In the genomic region with DNA sequence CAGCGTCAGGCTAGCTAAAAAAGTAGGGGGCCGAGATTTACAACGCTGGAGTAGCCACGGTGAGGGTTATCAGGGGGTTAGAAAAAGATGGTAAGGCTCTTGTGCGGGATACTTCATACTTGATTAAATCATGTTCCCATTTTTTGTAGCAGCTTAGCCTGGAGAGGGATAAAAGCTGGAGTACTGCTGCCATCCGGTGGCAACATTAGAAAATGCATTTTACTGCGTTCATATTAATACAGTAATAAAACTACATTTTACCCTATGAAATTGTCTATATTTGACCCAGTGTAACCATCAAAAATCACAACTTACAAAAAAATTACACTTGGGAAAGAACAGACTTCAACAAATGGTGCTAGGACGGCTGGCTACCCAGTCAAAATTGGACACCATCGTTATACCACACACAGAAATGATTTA, we compare ENCODE assay signal across 8 cellular contexts. TPM values are rescaled to one million over a fixed set of nuclear protein-coding genes. Genes with fewer than 3 reads are reported as not detected.
A peak's percentile ranks its signal among the peaks of the same experiment; 100 is the strongest.
DNase-seq lines count a peak whose midpoint lies in the region; ATAC-seq, FAIRE-seq and TF ChIP-seq lines count a peak whose summit lies in the region.

No MANE protein-coding gene starts in this region.

- H3K9me3 ChIP-seq in HCT116 (ENCODE audit: control insufficient read depth in 1 of 2, insufficient read depth in 1 of 2, low read depth in 1 of 2, low read length in 2 of 2): peaks cover 0 to 6% of the 10 kb centered on the region in 2 experiments; a peak in 2 of 4 replicates
- no peaks in the 10 kb centered on the region for H3K9me3 ChIP-seq in OCI-LY3 (ENCODE audit: insufficient read depth, low read length)
- peaks cover 15% of the 10 kb centered on the region for H3K9me3 ChIP-seq in GM12878 (replicated peaks; ENCODE audit: control insufficient read depth, insufficient read depth, low read length)

- in situ Hi-C loops in GM12878 (cut with MboI): loop anchor here (5.0 kb wide), 1 partner anchor 272 kb away; no protein-coding TSS in a partner anchor

- TF ChIP-seq EP300 in GM12878 (IDR thresholded peaks at IDR 0.05; ENCODE audit: borderline replicate concordance in 1 of 2, control insufficient read depth in 1 of 2, low read depth in 2 of 2, low read length in 2 of 2): no peak

- H3K4me3 ChIP-seq in HCT116 (replicated peaks in 1 of 2; ENCODE audit: low read depth in 1 of 2, low read length in 2 of 2) (no peak overlapping the region), OCI-LY3 (ENCODE audit: low read length) (no peak overlapping the region), GM12878 (no peak overlapping the region)

- intact Hi-C loops in HCT116 (cut with micrococcal nuclease) (loop anchor here (1.0 to 2.0 kb wide), 3 partner anchors 131 to 271 kb away; a partner anchor contains a TSS), GM12878 (cut with micrococcal nuclease; ENCODE audit: unreplicated experiment) (loop anchor here (1.0 kb wide), 2 partner anchors 252 to 271 kb away; no protein-coding TSS in a partner anchor)

- peaks cover 6 to 34% of the 10 kb centered on the region in 2 experiments for H3K36me3 ChIP-seq in HCT116 (ENCODE audit: control insufficient read depth in 1 of 2, insufficient read depth in 2 of 2, low read length in 2 of 2)
- peaks cover 65% of the 10 kb centered on the region for H3K36me3 ChIP-seq in OCI-LY3 (replicated peaks; ENCODE audit: low read depth, low read length)
- H3K36me3 ChIP-seq in GM12878 (ENCODE audit: control insufficient read depth in 2 of 2, insufficient read depth in 2 of 2, low read length in 1 of 2): peaks cover 17 to 21% of the 10 kb centered on the region in 2 experiments

- H3K27ac ChIP-seq in HCT116 (ENCODE audit: low read depth, low read length): no peak overlapping the region
- no peak overlapping the region for H3K27ac ChIP-seq in OCI-LY3 (ENCODE audit: low read length)
- no peak overlapping the region for H3K27ac ChIP-seq in GM12878 (ENCODE audit: control insufficient read depth, insufficient read depth)

- H3K9me3 Mint-ChIP-seq in stimulated activated naive CD8-positive, alpha-beta T cell treated with anti-CD3 and anti-CD28 coated beads, Interleukin-15, amount 100 ng/mL, for 72 hours: peaks cover 6 to 9% of the 10 kb centered on the region in 2 donors

- H3K4me3 Mint-ChIP-seq in stimulated activated naive CD8-positive, alpha-beta T cell treated with anti-CD3 and anti-CD28 coated beads, Interleukin-15, amount 100 ng/mL, for 72 hours: no peak overlapping the region

- H3K79me2 ChIP-seq in HCT116 (ENCODE audit: insufficient read depth, low read length) (peaks cover 3% of the 10 kb centered on the region; the same call in 1 of the 2 replicates), OCI-LY3 (ENCODE audit: low read length) (no peaks in the 10 kb centered on the region), GM12878 (ENCODE audit: control insufficient read depth, insufficient read depth, low read length) (no peaks in the 10 kb centered on the region)

- 70% methylated on average over 9 of the region's 9 CpGs for WGBS in GM12878 (ENCODE audit: insufficient coverage, insufficient replicate concordance, low lambda C conversion rate, missing lambda C conversion rate)

- POLR2A ChIA-PET in HCT116 (lab: Charles Lee): interaction anchor here (0.6 kb wide), 1 partner anchor 306 kb away, joined by 3 read pairs; a partner anchor contains a TSS
- POLR2A ChIA-PET in GM12878 (lab: Charles Lee): no interaction called here

- H3K27ac Mint-ChIP-seq in stimulated activated naive CD8-positive, alpha-beta T cell treated with anti-CD3 and anti-CD28 coated beads, Interleukin-15, amount 100 ng/mL, for 72 hours: no peak overlapping the region

- no peaks in the 10 kb centered on the region for H3K9me2 ChIP-seq in HCT116 (ENCODE audit: insufficient read depth)

- ATAC-seq in HCT116 (peak; percentile 82), GM12878 (peak; percentile 56), HG03097 (IDR thresholded peaks at IDR 0.05; ENCODE audit: low FRiP score, unreplicated experiment) (no peak)
- peak; percentile 49 for ATAC-seq in stimulated activated naive CD8-positive, alpha-beta T cell treated with anti-CD3 and anti-CD28 coated beads, Interleukin-15, amount 100 ng/mL, for 72 hours

- H3K27me3 ChIP-seq in HCT116 (ENCODE audit: insufficient read depth, low read length) (no peaks in the 10 kb centered on the region), OCI-LY3 (ENCODE audit: low read depth, low read length) (no peaks in the 10 kb centered on the region), GM12878 (replicated peaks in 1 of 2; ENCODE audit: control insufficient read depth in 2 of 2, insufficient read depth in 2 of 2, low read length in 1 of 2) (no peaks in the 10 kb centered on the region)

- no peaks in the 10 kb centered on the region for H4K20me1 ChIP-seq in HCT116 (ENCODE audit: insufficient read depth)
- no peaks in the 10 kb centered on the region for H4K20me1 ChIP-seq in OCI-LY3 (ENCODE audit: insufficient read depth, low read length)
- H4K20me1 ChIP-seq in GM12878 (ENCODE audit: control insufficient read depth, insufficient read depth): no peaks in the 10 kb centered on the region

- FAIRE-seq in GM12878 (lab: Jason Lieb, UNC): no peak

- SMC1A ChIA-PET in GM12878 (lab: Charles Lee; ENCODE audit: uncharacterized antibody, unreplicated experiment): interaction anchor here (0.6 to 6.6 kb wide), 14 partner anchors 13 to 571 kb away, joined by 3 to 61 read pairs (median 6); a partner anchor contains a TSS

- RAD21 ChIA-PET in HCT116 (lab: Charles Lee; ENCODE audit: low non-redundant PET in 1 of 2, low total read pairs in 2 of 2, uncharacterized antibody in 2 of 2, unreplicated experiment in 2 of 2): interaction anchor here in 1 of 2 experiments (1.8 kb wide), 1 partner anchor 252 kb away, joined by 6 read pairs; no protein-coding TSS in a partner anchor
- RAD21 ChIA-PET in GM12878 (lab: Charles Lee; ENCODE audit: unreplicated experiment): interaction anchor here (0.6 to 2.2 kb wide), 17 partner anchors 9 to 681 kb away, joined by 3 to 27 read pairs (median 4); a partner anchor contains a TSS

- TF ChIP-seq RAD21 in HCT116 (IDR thresholded peaks at IDR 0.05; ENCODE audit: low read depth) (peak; percentile 94), GM12878 (IDR thresholded peaks at IDR 0.05; ENCODE audit: insufficient read depth, low read depth, low read length) (peak; percentile 83)

- no peaks in the 10 kb centered on the region for H3K4me1 Mint-ChIP-seq in stimulated activated naive CD8-positive, alpha-beta T cell treated with anti-CD3 and anti-CD28 coated beads, Interleukin-15, amount 100 ng/mL, for 72 hours

- H3K27me3 Mint-ChIP-seq in stimulated activated naive CD8-positive, alpha-beta T cell treated with anti-CD3 and anti-CD28 coated beads, Interleukin-15, amount 100 ng/mL, for 72 hours: no peaks in the 10 kb centered on the region

- H3K9ac ChIP-seq in HCT116 (ENCODE audit: low read length): no peak overlapping the region
- no peak overlapping the region for H3K9ac ChIP-seq in OCI-LY3 (ENCODE audit: low read length)
- H3K9ac ChIP-seq in GM12878 (ENCODE audit: control insufficient read depth, insufficient read depth, low read length): no peak overlapping the region

- peak; percentile 17 for DNase-seq in CMK (ENCODE audit: low read depth)
- DNase-seq in HCT116 (ENCODE audit: low read depth, low spot score): no peak
- DNase-seq in GM12878 (ENCODE audit: low read depth, low spot score): no peak
- DNase-seq in inferior parietal cortex (ENCODE audit: extremely low spot score): peak; percentile 73
- peak in 1 of 2 donors; percentile 20 for DNase-seq in stimulated activated naive CD8-positive, alpha-beta T cell treated with anti-CD3 and anti-CD28 coated beads, Interleukin-15, amount 100 ng/mL, for 72 hours
- no peak for DNase-seq in putamen (ENCODE audit: low spot score)

- TF ChIP-seq POLR2A in HCT116 (IDR thresholded peaks at IDR 0.05; ENCODE audit: borderline replicate concordance, extremely low read depth, insufficient read depth, insufficient read length): no peak
- TF ChIP-seq POLR2A in GM12878 (IDR thresholded peaks at IDR 0.05; ENCODE audit: low read depth, low read length): no peak

- no peak overlapping the region for H3K4me2 ChIP-seq in HCT116 (ENCODE audit: low read length)
- H3K4me2 ChIP-seq in OCI-LY3 (ENCODE audit: low read length): no peak overlapping the region
- H3K4me2 ChIP-seq in GM12878 (ENCODE audit: control insufficient read depth, insufficient read depth): no peak overlapping the region

- TF ChIP-seq CTCF in HCT116 (IDR thresholded peaks at IDR 0.05 in 2 of 3, conservative IDR thresholded peaks at IDR 0.05 in 1 of 3; ENCODE audit: borderline replicate concordance in 1 of 3, insufficient read depth in 1 of 3, low read depth in 2 of 3, low read length in 2 of 3): peak; percentile 53 to 74 (median 73); a peak in 4 of 6 replicates
- peak; percentile 81 for TF ChIP-seq CTCF in OCI-LY3 (IDR thresholded peaks at IDR 0.05; ENCODE audit: low read depth, low read length)
- peak; percentile 43 to 70 (median 54); a peak in 5 of 6 replicates for TF ChIP-seq CTCF in GM12878 (IDR thresholded peaks at IDR 0.05 in 2 of 3, conservative IDR thresholded peaks at IDR 0.05 in 1 of 3; ENCODE audit: control insufficient read depth in 2 of 3, extremely low read depth in 1 of 3, insufficient read depth in 1 of 3, low read depth in 3 of 3, low read length in 3 of 3)

- BruUV-seq in HCT116 (replicated peaks; lab: Mats Ljungman, UMichigan) (no TSS peak), GM12878 (replicated peaks; lab: Mats Ljungman, UMichigan) (no TSS peak)

- no peaks in the 10 kb centered on the region for H3K4me1 ChIP-seq in HCT116 (ENCODE audit: control insufficient read depth in 1 of 2, insufficient read depth in 2 of 2, low read length in 2 of 2)
- peaks cover 21% of the 10 kb centered on the region for H3K4me1 ChIP-seq in OCI-LY3 (ENCODE audit: low read length)
- peaks cover 14% of the 10 kb centered on the region for H3K4me1 ChIP-seq in GM12878 (ENCODE audit: control insufficient read depth, insufficient read depth, low read length)

- H2AFZ ChIP-seq in HCT116 (ENCODE audit: low read depth, low read length, poor library complexity, severe bottlenecking): no peak overlapping the region
- H2AFZ ChIP-seq in OCI-LY3 (ENCODE audit: low read depth, low read length): no peak overlapping the region
- no peak overlapping the region for H2AFZ ChIP-seq in GM12878 (ENCODE audit: control insufficient read depth, low read depth, low read length)

- CTCF ChIA-PET in HCT116 (lab: Charles Lee) (interaction anchor here (0.8 to 2.3 kb wide), 16 partner anchors 11 to 1103 kb away, joined by 3 to 19 read pairs (median 5); a partner anchor contains a TSS), GM12878 (lab: Yijun Ruan, JAX) (interaction anchor here (0.6 to 10.7 kb wide), 32 partner anchors 8 to 626 kb away, joined by 3 to 220 read pairs (median 4); a partner anchor contains a TSS)

RNA-seq across cellular contexts. Expression of a gene that starts 17.3 kb away (rescaled TPM):
- 40.1 TPM for total RNA-seq in HCT116 (2021; ENCODE audit: unreplicated experiment)
- 31.0 and 35.5 TPM in 2 replicates for polyA plus RNA-seq in HCT116 (2012)
- 53.5 and 59.9 TPM in 2 replicates for total RNA-seq in GM12878 (2013; cell fraction: nucleolus; rRNA removed)
- total RNA-seq in GM12878 (2014; rRNA removed): 30.6 and 31.0 TPM in 2 replicates
- 29.6 and 32.5 TPM in 2 replicates for total RNA-seq in GM12878 (2014; rRNA removed; fragmentation: Illumina TruSeq; extraction: Trizol)
- total RNA-seq in GM12878 (2021): 40.6 and 46.8 TPM in 2 replicates
- 24.3 TPM for polyA plus RNA-seq in GM12878 (2011; ENCODE audit: low read depth)
- polyA plus RNA-seq in GM12878 (2011; rRNA removed): 40.3 and 47.6 TPM in 2 replicates
- polyA plus RNA-seq in GM12878 (2011; cell fraction: cytosol; rRNA removed): 59.9 and 64.4 TPM in 2 replicates
- 57.6 and 59.3 TPM in 2 replicates for polyA plus RNA-seq in GM12878 (2011; cell fraction: nucleus; rRNA removed)
- 28.8 and 29.9 TPM in 2 replicates for polyA plus RNA-seq in GM12878 (2012)
- polyA plus RNA-seq in GM12878 (2014; fragmentation: Illumina TruSeq; extraction: Trizol): 30.7 and 34.4 TPM in 2 replicates
- polyA plus RNA-seq in GM12878 (2014; fragmentation: Nextera tagmentation; extraction: Ambion mirVana): 10 to 100 TPM; 24.5 to 25.9 TPM
- 38.7 and 43.7 TPM in 2 replicates for polyA plus RNA-seq in GM12878 (2014; rRNA removed)
- 10 to 100 TPM; 28.8 to 29.0 TPM for polyA plus RNA-seq in GM12878 (2016; fragmentation: Nextera tagmentation; extraction: Ambion mirVana)
- 131 and 136 TPM in 2 replicates for polyA minus RNA-seq in GM12878 (2011; rRNA and poly(A)+ RNA removed)
- polyA minus RNA-seq in GM12878 (2011; cell fraction: cytosol; rRNA and poly(A)+ RNA removed): 17.0 and 18.8 TPM in 2 replicates
- polyA minus RNA-seq in GM12878 (2011; cell fraction: nucleus; rRNA and poly(A)+ RNA removed): 25.9 and 42.1 TPM in 2 replicates

RNA-seq across cellular contexts. Expression of a gene that starts 17.4 kb away (rescaled TPM):
- total RNA-seq in HCT116 (2021; ENCODE audit: unreplicated experiment) (12.8 TPM), GM12878 (2014; rRNA removed) (13.8 and 14.5 TPM in 2 replicates), GM12878 (2014; rRNA removed; fragmentation: Illumina TruSeq; extraction: Trizol) (16.5 and 16.6 TPM in 2 replicates), GM12878 (2021) (12.0 and 15.0 TPM in 2 replicates)
- 6.2 and 8.2 TPM in 2 replicates for polyA plus RNA-seq in HCT116 (2012)
- total RNA-seq in GM12878 (2013; cell fraction: nucleolus; rRNA removed): 15.7 and 19.1 TPM in 2 replicates
- polyA plus RNA-seq in GM12878 (2011; ENCODE audit: low read depth): 4.8 TPM
- polyA plus RNA-seq in GM12878 (2011; rRNA removed) (16.6 and 18.1 TPM in 2 replicates), GM12878 (2014; fragmentation: Illumina TruSeq; extraction: Trizol) (13.8 and 15.0 TPM in 2 replicates), GM12878 (2014; fragmentation: Nextera tagmentation; extraction: Ambion mirVana) (10 to 100 TPM; 21.3 to 24.7 TPM), GM12878 (2014; rRNA removed) (12.1 and 12.8 TPM in 2 replicates), GM12878 (2016; fragmentation: Nextera tagmentation; extraction: Ambion mirVana) (10 to 100 TPM; 29.0 to 29.7 TPM)
- polyA plus RNA-seq in GM12878 (2011; cell fraction: cytosol; rRNA removed): 9.1 and 10.0 TPM in 2 replicates
- 7.4 and 7.9 TPM in 2 replicates for polyA plus RNA-seq in GM12878 (2011; cell fraction: nucleus; rRNA removed)
- polyA plus RNA-seq in GM12878 (2012): 6.3 and 7.4 TPM in 2 replicates
- 8.3 and 9.3 TPM in 2 replicates for polyA minus RNA-seq in GM12878 (2011; rRNA and poly(A)+ RNA removed)
- 2.3 and 2.4 TPM in 2 replicates for polyA minus RNA-seq in GM12878 (2011; cell fraction: cytosol; rRNA and poly(A)+ RNA removed)
- polyA minus RNA-seq in GM12878 (2011; cell fraction: nucleus; rRNA and poly(A)+ RNA removed): 6.8 and 9.9 TPM in 2 replicates

Comparison
In these comparisons a context has a peak if more than half of its experiments do, and no peak if none do; other contexts are left out.
1. DNase-seq: peak in CMK (single experiment) and inferior parietal cortex (single experiment); none in HCT116 (single experiment), GM12878 (single experiment) and putamen (single experiment).
2. Peak in every context shown above with its lines, with median percentiles within 50 percentile points of each other: CTCF ChIP-seq.